Comparison of ENCODE assay signal across 11 cellular contexts in genomic region chr17:49022391-49022941, GRCh38. TPM values are rescaled to one million over a fixed set of nuclear protein-coding genes. Genes with fewer than 3 reads are reported as not detected.
DNase-seq lines count a peak whose midpoint lies in the region; TF ChIP-seq lines count a peak whose summit lies in the region.
"Had no signal": no experiment of that assay in that cellular context is flagged by ENCODE, and none has a peak within 500 bp of the region (broad histone marks: within the 10 kb centered on the region; RNA-seq: fewer than 3 reads in every experiment).

No MANE protein-coding gene starts in this region.

- H3K9me2 ChIP-seq in PC-9 (ENCODE audit: insufficient read depth), result no peaks in the 10 kb centered on the region

- H3K9me3 Mint-ChIP-seq in Calu3 (ENCODE audit: low read depth, unreplicated experiment), result no peaks in the 10 kb centered on the region
- no peaks in the 10 kb centered on the region for H3K9me3 Mint-ChIP-seq in endothelial cell (ENCODE audit: unreplicated experiment)
- H3K9me3 Mint-ChIP-seq in nephron progenitor cell, result no peaks in the 10 kb centered on the region
- H3K9me3 Mint-ChIP-seq: immature natural killer cell had no signal

- CTCF ChIA-PET in Calu3 (lab: Charles Lee) (no interaction called here), PC-9 (lab: Charles Lee) (no interaction called here)

- peak overlapping the region; percentile 58; the same call in 1 of the 2 replicates for H3K27ac ChIP-seq in PC-9
- H3K27ac ChIP-seq: psoas muscle had no signal

- H3K27ac Mint-ChIP-seq in Calu3 (ENCODE audit: unreplicated experiment), result no peak overlapping the region
- H3K27ac Mint-ChIP-seq in endothelial cell (ENCODE audit: unreplicated experiment), result peak overlapping the region; percentile 94
- H3K27ac Mint-ChIP-seq in nephron progenitor cell, result peak overlapping the region; percentile 98
- H3K27ac Mint-ChIP-seq: immature natural killer cell had no signal

- intact Hi-C loops in Calu3 (cut with micrococcal nuclease; ENCODE audit: unreplicated experiment) (no loop called here), PC-9 (cut with micrococcal nuclease; ENCODE audit: unreplicated experiment) (no loop called here)

- no peak overlapping the region for H3K4me2 ChIP-seq in PC-9

- peaks cover 9% of the 10 kb centered on the region; the same call in 1 of the 2 replicates for H3F3A ChIP-seq in PC-9 (ENCODE audit: insufficient read depth, low read depth)

- H3K4me3 ChIP-seq in PC-9, result no peak overlapping the region
- H3K4me3 ChIP-seq: psoas muscle had no signal

- H3K36me3 ChIP-seq in PC-9 (ENCODE audit: low read depth), result no peaks in the 10 kb centered on the region

- H4K20me1 ChIP-seq in PC-9 (ENCODE audit: insufficient read depth), result peaks cover 28% of the 10 kb centered on the region

- no peak for TF ChIP-seq CTCF in Calu3 (IDR thresholded peaks at IDR 0.05; ENCODE audit: unreplicated experiment)
- TF ChIP-seq CTCF in PC-9 (conservative IDR thresholded peaks at IDR 0.05), result no peak
- no peak for TF ChIP-seq CTCF in endothelial cell (IDR thresholded peaks at IDR 0.05; ENCODE audit: unreplicated experiment)
- TF ChIP-seq CTCF in nephron progenitor cell (IDR thresholded peaks at IDR 0.05), result no peak

- H3K27me3 ChIP-seq in PC-9 (ENCODE audit: insufficient read depth, low read depth), result no peaks in the 10 kb centered on the region

- H3K27me3 Mint-ChIP-seq in Calu3 (ENCODE audit: unreplicated experiment) (no peaks in the 10 kb centered on the region), endothelial cell (ENCODE audit: unreplicated experiment) (peaks cover 9% of the 10 kb centered on the region), nephron progenitor cell (ENCODE audit: low read depth, poor library complexity) (peaks cover 3% of the 10 kb centered on the region)

- peaks cover 59% of the 10 kb centered on the region for H3K79me2 ChIP-seq in PC-9 (ENCODE audit: low read depth)

- H3K4me1 ChIP-seq in PC-9 (replicated peaks; ENCODE audit: insufficient read depth), result peaks cover 26% of the 10 kb centered on the region
- H3K4me1 ChIP-seq: psoas muscle had no signal

- H3K36me3 Mint-ChIP-seq in Calu3 (ENCODE audit: insufficient read depth, unreplicated experiment) (no peaks in the 10 kb centered on the region), endothelial cell (ENCODE audit: low read depth, unreplicated experiment) (peaks cover 36% of the 10 kb centered on the region), nephron progenitor cell (ENCODE audit: low read depth) (peaks cover 51% of the 10 kb centered on the region)
- H3K36me3 Mint-ChIP-seq: immature natural killer cell had no signal

- H3K4me1 Mint-ChIP-seq in Calu3 (ENCODE audit: low read depth, unreplicated experiment), result no peaks in the 10 kb centered on the region
- peaks cover 47% of the 10 kb centered on the region for H3K4me1 Mint-ChIP-seq in endothelial cell (ENCODE audit: unreplicated experiment)
- peaks cover 52% of the 10 kb centered on the region for H3K4me1 Mint-ChIP-seq in nephron progenitor cell
- H3K4me1 Mint-ChIP-seq: immature natural killer cell had no signal

- DNase-seq in Calu3, result peak; percentile 28
- peak in 1 of 2 experiments; percentile 58 for DNase-seq in PC-9
- DNase-seq in endothelial cell (ENCODE audit: low spot score), result peak; percentile 62
- DNase-seq in nephron progenitor cell, result peak; percentile 63
- DNase-seq in C1 segment of cervical spinal cord (lab: John Stamatoyannopoulos, UW), result no peak
- no peak for DNase-seq in SKM-1 (lab: John Stamatoyannopoulos, UW; ENCODE audit: unreplicated experiment)
- no peak for DNase-seq in activated naive CD4-positive, alpha-beta T cell (lab: John Stamatoyannopoulos, UW)
- DNase-seq in stimulated activated CD4-positive, alpha-beta T cell treated with anti-CD3 and anti-CD28 coated beads, Interleukin-2, amount 100 ng/mL, for 48 hours, result no peak
- DNase-seq: immature natural killer cell, psoas muscle had no signal

- no peaks in the 10 kb centered on the region for H3K9me3 ChIP-seq in PC-9 (ENCODE audit: insufficient read depth, low read depth)
- H3K9me3 ChIP-seq: psoas muscle had no signal

- H3K4me3 Mint-ChIP-seq in Calu3 (ENCODE audit: low read depth, unreplicated experiment) (no peak overlapping the region), endothelial cell (ENCODE audit: unreplicated experiment) (peak overlapping the region; percentile 72), nephron progenitor cell (peak overlapping the region; percentile 44)
- H3K4me3 Mint-ChIP-seq: immature natural killer cell had no signal

- POLR2A ChIA-PET in PC-9 (lab: Charles Lee; ENCODE audit: unreplicated experiment), result no interaction called here

- H2AFZ ChIP-seq in PC-9, result no peak overlapping the region

- no TSS peak for BruUV-seq in Calu3 (replicated peaks; lab: Mats Ljungman, UMichigan)
- BruUV-seq in PC-9 (replicated peaks; lab: Mats Ljungman, UMichigan), result no TSS peak

RNA-seq across cellular contexts. Expression of gene IGF2BP1, which starts 25.3 kb away (rescaled TPM):
- total RNA-seq in Calu3 (2022) (14.4 and 17.6 TPM in 2 replicates), PC-9 (2021) (56.5 and 57.4 TPM in 2 replicates), endothelial cell (ENCODE audit: unreplicated experiment) (298 TPM)
- total RNA-seq: cardiac septum, psoas muscle had no signal

RNA-seq across cellular contexts. Expression of gene GIP, which starts 54.1 kb away (rescaled TPM):
- total RNA-seq in Calu3 (2022) (not detected in 2 replicates), PC-9 (2021) (not detected in 2 replicates), endothelial cell (ENCODE audit: unreplicated experiment) (not detected)
- total RNA-seq: cardiac septum, psoas muscle had no signal

Comparison
In these comparisons a context has a peak if more than half of its experiments do, and no peak if none do; other contexts are left out.
1. DNase-seq: peak in Calu3 (single experiment), endothelial cell (single experiment) and nephron progenitor cell (single experiment); none in C1 segment of cervical spinal cord (0 of 14), SKM-1 (single experiment), activated naive CD4-positive, alpha-beta T cell (0 of 4) and stimulated activated CD4-positive, alpha-beta T cell treated with anti-CD3 and anti-CD28 coated beads, Interleukin-2, amount 100 ng/mL, for 48 hours (0 of 2).